9 cellular contexts compared by ENCODE assay signal in the genomic region with DNA sequence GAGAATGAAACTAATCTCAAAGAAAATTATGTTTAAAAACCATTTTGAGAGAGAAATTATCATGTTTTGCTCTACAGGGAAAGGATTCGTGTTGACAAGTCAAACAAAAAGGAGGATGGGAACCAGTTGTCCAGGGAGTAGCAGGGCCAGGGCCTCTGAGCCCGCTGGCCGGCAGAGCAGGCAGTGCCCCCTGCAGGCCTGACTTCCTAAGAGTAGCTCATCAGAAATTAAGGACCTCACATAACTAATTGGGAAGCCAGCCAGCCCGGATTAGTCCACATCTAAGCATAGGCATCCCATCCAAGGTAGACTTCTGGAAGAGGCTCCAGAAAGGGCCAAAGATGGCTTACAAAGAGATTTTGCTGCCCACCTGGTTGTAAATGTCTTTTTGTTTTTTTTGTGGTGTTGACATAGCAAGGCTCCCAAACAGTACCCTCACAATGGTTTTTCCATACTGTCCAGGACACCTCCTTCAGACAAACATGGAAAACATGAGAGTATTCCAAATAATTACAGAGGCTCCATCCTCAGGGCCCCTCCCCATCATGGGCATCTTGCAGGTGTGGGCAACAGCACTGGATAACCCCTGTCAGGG.
DNase-seq lines count a peak whose midpoint lies in the region; ATAC-seq, FAIRE-seq and TF ChIP-seq lines count a peak whose summit lies in the region.
"Had no signal": no experiment of that assay in that cellular context is flagged by ENCODE, and none has a peak within 500 bp of the region (broad histone marks: within the 10 kb centered on the region; RNA-seq: fewer than 3 reads in every experiment).

No MANE protein-coding gene starts in this region.

- H3K9ac ChIP-seq in GM12878 (ENCODE audit: control insufficient read depth, insufficient read depth, low read length): no peak overlapping the region

- no peak overlapping the region for H3K27ac Mint-ChIP-seq in activated T-helper 2 cell treated with anti-CD3 and anti-CD28 coated beads, Interferon-gamma antibody, Interleukin-2, Interleukin-4, amounts not matched to agents 10 μg/mL and 5 μg/mL and 100 μg/mL, durations not matched to agents 14 hours and 24 hours and 36 hours
- H3K27ac Mint-ChIP-seq: IgD-negative memory B cell had no signal

- no peaks in the 10 kb centered on the region for H3K4me1 Mint-ChIP-seq in activated T-helper 2 cell treated with anti-CD3 and anti-CD28 coated beads, Interferon-gamma antibody, Interleukin-2, Interleukin-4, amounts not matched to agents 10 μg/mL and 5 μg/mL and 100 μg/mL, durations not matched to agents 14 hours and 24 hours and 36 hours (ENCODE audit: low read depth)
- H3K4me1 Mint-ChIP-seq: IgD-negative memory B cell had no signal

- intact Hi-C loops in GM12878 (cut with micrococcal nuclease; ENCODE audit: unreplicated experiment): no loop called here
- intact Hi-C loops in activated T-helper 2 cell treated with anti-CD3 and anti-CD28 coated beads, Interferon-gamma antibody, Interleukin-2, Interleukin-4, amounts not matched to agents 10 μg/mL and 5 μg/mL and 100 μg/mL, durations not matched to agents 14 hours and 24 hours and 36 hours (cut with micrococcal nuclease): loop anchor here (10.0 kb wide), 1 partner anchor 664 kb away; no protein-coding TSS in a partner anchor

- ATAC-seq in HG02885 (IDR thresholded peaks at IDR 0.05; ENCODE audit: poor library complexity, unreplicated experiment) (peak; percentile 67), GM12878 (peak; percentile 71), HG02981 (IDR thresholded peaks at IDR 0.05; ENCODE audit: unreplicated experiment) (no peak)

- TF ChIP-seq CTCF in RWPE1 (conservative IDR thresholded peaks at IDR 0.05; ENCODE audit: low read depth) (no peak), GM12878 (IDR thresholded peaks at IDR 0.05 in 2 of 3, conservative IDR thresholded peaks at IDR 0.05 in 1 of 3; ENCODE audit: control insufficient read depth in 2 of 3, extremely low read depth in 1 of 3, insufficient read depth in 1 of 3, low read depth in 3 of 3, low read length in 3 of 3) (peak; percentile 42 to 58 (median 54); a peak in 4 of 6 replicates)

- CTCF ChIA-PET in RWPE1 (lab: Yijun Ruan, JAX) (interaction anchor here (0.6 to 0.7 kb wide), 2 partner anchors 9 to 211 kb away, joined by 3 read pairs; no protein-coding TSS in a partner anchor), GM12878 (lab: Yijun Ruan, JAX) (interaction anchor here (0.6 to 3.6 kb wide), 11 partner anchors 9 to 809 kb away, joined by 3 to 12 read pairs (median 3); no protein-coding TSS in a partner anchor)

- no peak overlapping the region for H3K27ac ChIP-seq in RWPE1
- no peak overlapping the region for H3K27ac ChIP-seq in GM12878 (ENCODE audit: control insufficient read depth, insufficient read depth)
- no peak overlapping the region for H3K27ac ChIP-seq in iPS DF 6.9 (ENCODE audit: low read length)

- no peak for TF ChIP-seq POLR2A in GM12878 (IDR thresholded peaks at IDR 0.05; ENCODE audit: low read depth, low read length)

- H3K36me3 ChIP-seq in GM12878 (ENCODE audit: control insufficient read depth in 2 of 2, insufficient read depth in 2 of 2, low read length in 1 of 2) (no peaks in the 10 kb centered on the region), iPS DF 6.9 (ENCODE audit: control insufficient read depth, insufficient read depth, low read length) (no peaks in the 10 kb centered on the region)

- peaks cover 8% of the 10 kb centered on the region for H3K27me3 Mint-ChIP-seq in activated T-helper 2 cell treated with anti-CD3 and anti-CD28 coated beads, Interferon-gamma antibody, Interleukin-2, Interleukin-4, amounts not matched to agents 10 μg/mL and 5 μg/mL and 100 μg/mL, durations not matched to agents 14 hours and 24 hours and 36 hours (ENCODE audit: low read depth)

- H3K4me3 Mint-ChIP-seq in activated T-helper 2 cell treated with anti-CD3 and anti-CD28 coated beads, Interferon-gamma antibody, Interleukin-2, Interleukin-4, amounts not matched to agents 10 μg/mL and 5 μg/mL and 100 μg/mL, durations not matched to agents 14 hours and 24 hours and 36 hours (ENCODE audit: low read depth): no peak overlapping the region
- H3K4me3 Mint-ChIP-seq: IgD-negative memory B cell had no signal

- in situ Hi-C loops in GM12878 (cut with MboI): no loop called here

- no peak overlapping the region for H2AFZ ChIP-seq in GM12878 (ENCODE audit: control insufficient read depth, low read depth, low read length)

- DNase-seq in D341Med (ENCODE audit: low spot score) (peak; percentile 73), RWPE1 (ENCODE audit: low spot score) (peak; percentile 18), GM12878 (ENCODE audit: low read depth, low spot score) (no peak), iPS DF 6.9 (ENCODE audit: low read depth, low spot score) (peak; percentile 45)
- DNase-seq in stimulated activated CD4-positive, alpha-beta T cell treated with anti-CD3 and anti-CD28 coated beads, Interleukin-4, amount 100 ng/mL, for 1 hour: peak; percentile 19
- no peak for DNase-seq in activated T-helper 2 cell treated with anti-CD3 and anti-CD28 coated beads, Interferon-gamma antibody, Interleukin-2, Interleukin-4, amounts not matched to agents 10 μg/mL and 5 μg/mL and 100 μg/mL, durations not matched to agents 14 hours and 24 hours and 36 hours (ENCODE audit: low spot score)

- H3K4me1 ChIP-seq in GM12878 (ENCODE audit: control insufficient read depth, insufficient read depth, low read length) (no peaks in the 10 kb centered on the region), iPS DF 6.9 (ENCODE audit: control insufficient read depth, insufficient read depth, low read length) (no peaks in the 10 kb centered on the region; the same call in 1 of the 2 replicates)

- 10% methylated on average over 4 of the region's 4 CpGs for WGBS in GM12878 (ENCODE audit: insufficient coverage, insufficient replicate concordance, low lambda C conversion rate, missing lambda C conversion rate)
- WGBS in iPS DF 6.9 (ENCODE audit: insufficient coverage, insufficient read length): no CpG with 5 or more reads among the region's 4 CpGs

- RAD21 ChIA-PET in GM12878 (lab: Charles Lee; ENCODE audit: unreplicated experiment): interaction anchor here (0.6 to 1.0 kb wide), 2 partner anchors 76 to 809 kb away, joined by 3 read pairs; no protein-coding TSS in a partner anchor

- H3K79me2 ChIP-seq in GM12878 (ENCODE audit: control insufficient read depth, insufficient read depth, low read length): no peaks in the 10 kb centered on the region

- H3K4me3 ChIP-seq in GM12878 (no peak overlapping the region), iPS DF 6.9 (ENCODE audit: low read length) (no peak overlapping the region)

- H3K4me2 ChIP-seq in GM12878 (ENCODE audit: control insufficient read depth, insufficient read depth): no peak overlapping the region

- no TSS peak for BruUV-seq in GM12878 (replicated peaks; lab: Mats Ljungman, UMichigan)

- no peaks in the 10 kb centered on the region for H4K20me1 ChIP-seq in GM12878 (ENCODE audit: control insufficient read depth, insufficient read depth)

- no peak for TF ChIP-seq EP300 in GM12878 (IDR thresholded peaks at IDR 0.05; ENCODE audit: borderline replicate concordance in 1 of 2, control insufficient read depth in 1 of 2, low read depth in 2 of 2, low read length in 2 of 2)

- H3K9me3 ChIP-seq in GM12878 (replicated peaks; ENCODE audit: control insufficient read depth, insufficient read depth, low read length) (no peaks in the 10 kb centered on the region), iPS DF 6.9 (ENCODE audit: control insufficient read depth, insufficient read depth, low read length) (no peaks in the 10 kb centered on the region)

- no peaks in the 10 kb centered on the region for H3K9me3 Mint-ChIP-seq in activated T-helper 2 cell treated with anti-CD3 and anti-CD28 coated beads, Interferon-gamma antibody, Interleukin-2, Interleukin-4, amounts not matched to agents 10 μg/mL and 5 μg/mL and 100 μg/mL, durations not matched to agents 14 hours and 24 hours and 36 hours

- SMC1A ChIA-PET in GM12878 (lab: Charles Lee; ENCODE audit: uncharacterized antibody, unreplicated experiment): no interaction called here

- H3K27me3 ChIP-seq in GM12878 (replicated peaks in 1 of 2; ENCODE audit: control insufficient read depth in 2 of 2, insufficient read depth in 2 of 2, low read length in 1 of 2): no peaks in the 10 kb centered on the region
- H3K27me3 ChIP-seq in iPS DF 6.9 (ENCODE audit: control insufficient read depth, insufficient read depth, low read length): no peaks in the 10 kb centered on the region

- POLR2A ChIA-PET in RWPE1 (lab: Yijun Ruan, JAX; ENCODE audit: low non-redundant PET) (no interaction called here), GM12878 (lab: Charles Lee) (no interaction called here)

- no peaks in the 10 kb centered on the region for H3K36me3 Mint-ChIP-seq in activated T-helper 2 cell treated with anti-CD3 and anti-CD28 coated beads, Interferon-gamma antibody, Interleukin-2, Interleukin-4, amounts not matched to agents 10 μg/mL and 5 μg/mL and 100 μg/mL, durations not matched to agents 14 hours and 24 hours and 36 hours (ENCODE audit: low read depth)
- H3K36me3 Mint-ChIP-seq: IgD-negative memory B cell had no signal

- TF ChIP-seq RAD21 in GM12878 (IDR thresholded peaks at IDR 0.05; ENCODE audit: insufficient read depth, low read depth, low read length): peak; percentile 33

- no peak for FAIRE-seq in GM12878 (lab: Jason Lieb, UNC)

TF ChIP-seq in GM12878, 131 proteins besides CTCF, POLR2A, EP300 and RAD21 (continues in another document):
- TF ChIP-seq PAX5 (IDR thresholded peaks at IDR 0.05; ENCODE audit: borderline replicate concordance, low read depth, low read length): no peak
- TF ChIP-seq, protein P1, sequence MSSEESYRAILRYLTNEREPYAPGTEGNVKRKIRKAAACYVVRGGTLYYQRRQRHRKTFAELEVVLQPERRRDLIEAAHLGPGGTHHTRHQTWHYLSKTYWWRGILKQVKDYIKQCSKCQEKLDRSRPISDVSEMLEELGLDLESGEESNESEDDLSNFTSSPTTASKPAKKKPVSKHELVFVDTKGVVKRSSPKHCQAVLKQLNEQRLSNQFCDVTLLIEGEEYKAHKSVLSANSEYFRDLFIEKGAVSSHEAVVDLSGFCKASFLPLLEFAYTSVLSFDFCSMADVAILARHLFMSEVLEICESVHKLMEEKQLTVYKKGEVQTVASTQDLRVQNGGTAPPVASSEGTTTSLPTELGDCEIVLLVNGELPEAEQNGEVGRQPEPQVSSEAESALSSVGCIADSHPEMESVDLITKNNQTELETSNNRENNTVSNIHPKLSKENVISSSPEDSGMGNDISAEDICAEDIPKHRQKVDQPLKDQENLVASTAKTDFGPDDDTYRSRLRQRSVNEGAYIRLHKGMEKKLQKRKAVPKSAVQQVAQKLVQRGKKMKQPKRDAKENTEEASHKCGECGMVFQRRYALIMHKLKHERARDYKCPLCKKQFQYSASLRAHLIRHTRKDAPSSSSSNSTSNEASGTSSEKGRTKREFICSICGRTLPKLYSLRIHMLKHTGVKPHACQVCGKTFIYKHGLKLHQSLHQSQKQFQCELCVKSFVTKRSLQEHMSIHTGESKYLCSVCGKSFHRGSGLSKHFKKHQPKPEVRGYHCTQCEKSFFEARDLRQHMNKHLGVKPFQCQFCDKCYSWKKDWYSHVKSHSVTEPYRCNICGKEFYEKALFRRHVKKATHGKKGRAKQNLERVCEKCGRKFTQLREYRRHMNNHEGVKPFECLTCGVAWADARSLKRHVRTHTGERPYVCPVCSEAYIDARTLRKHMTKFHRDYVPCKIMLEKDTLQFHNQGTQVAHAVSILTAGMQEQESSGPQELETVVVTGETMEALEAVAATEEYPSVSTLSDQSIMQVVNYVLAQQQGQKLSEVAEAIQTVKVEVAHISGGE (CRISPR knock-in tag; IDR thresholded peaks at IDR 0.05): no peak

Comparison
In these comparisons a context has a peak if more than half of its experiments do, and no peak if none do; other contexts are left out.
1. DNase-seq: peak in D341Med (single experiment), RWPE1 (single experiment), iPS DF 6.9 (single experiment) and stimulated activated CD4-positive, alpha-beta T cell treated with anti-CD3 and anti-CD28 coated beads, Interleukin-4, amount 100 ng/mL, for 1 hour (single experiment); none in GM12878 (single experiment) and activated T-helper 2 cell treated with anti-CD3 and anti-CD28 coated beads, Interferon-gamma antibody, Interleukin-2, Interleukin-4, amounts not matched to agents 10 μg/mL and 5 μg/mL and 100 μg/mL, durations not matched to agents 14 hours and 24 hours and 36 hours (single experiment).